ENCODE assay signal across 8 cellular contexts in the genomic region with DNA sequence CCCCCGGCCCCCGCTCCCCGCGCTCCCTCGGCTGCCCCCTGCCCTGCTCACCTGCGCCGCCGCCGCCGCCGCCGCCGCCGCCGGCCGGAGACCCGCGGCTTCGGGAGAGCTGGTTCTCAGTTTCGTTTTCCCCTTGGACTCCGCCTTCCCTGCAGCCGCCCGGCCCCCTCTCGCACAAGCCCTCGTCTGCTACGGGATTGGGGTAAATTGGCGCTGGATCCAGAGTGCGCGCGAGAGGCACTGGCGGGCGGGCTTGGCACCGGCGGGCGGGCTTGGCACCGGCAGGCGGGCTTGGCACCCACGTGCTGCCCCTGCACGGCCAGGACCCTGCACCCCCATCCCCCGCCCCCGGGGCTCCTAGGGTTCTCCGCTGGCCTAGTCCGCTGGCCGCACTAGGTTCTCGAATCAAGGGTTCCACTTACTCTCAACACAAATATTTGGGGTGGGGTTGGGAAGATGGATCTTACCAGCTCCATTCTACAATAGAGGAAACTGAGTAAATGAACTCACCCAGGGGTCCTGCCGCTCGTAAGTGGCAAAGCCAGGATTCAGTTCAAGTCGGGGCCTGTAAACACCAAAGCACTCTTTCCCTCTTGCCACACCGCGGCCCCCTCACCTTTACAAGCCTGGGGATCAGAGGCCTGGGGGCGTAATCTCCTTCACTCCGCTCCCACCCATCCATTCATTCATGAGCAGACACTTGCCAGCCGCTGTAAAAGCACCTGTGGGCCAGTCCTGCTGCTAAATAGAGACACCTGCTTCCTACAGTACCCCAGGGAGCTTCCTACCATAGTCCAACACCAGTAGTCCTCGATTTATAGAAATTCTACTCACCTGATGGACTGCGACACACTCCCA. TPM values are rescaled to one million over a fixed set of nuclear protein-coding genes. Genes with fewer than 3 reads are reported as not detected.
A peak's percentile ranks its signal among the peaks of the same experiment; 100 is the strongest.
DNase-seq lines count a peak whose midpoint lies in the region; ATAC-seq and TF ChIP-seq lines count a peak whose summit lies in the region.

Gene EIF2AK2 (minus strand): TSS at position 124 of the 858 bp plus-strand sequence. CDS start 9,174 bp downstream, outside the sequence.

- no peaks in the 10 kb centered on the region for H3K27me3 ChIP-seq in right atrium auricular region

- H3K4me1 ChIP-seq in right atrium auricular region (peaks cover 0 to 18% of the 10 kb centered on the region in 2 donors), urinary bladder (ENCODE audit: insufficient read depth) (no peaks in the 10 kb centered on the region)

- H3K9me3 ChIP-seq in right atrium auricular region: no peaks in the 10 kb centered on the region

- H3K27ac ChIP-seq in angular gyrus (ENCODE audit: low read depth, low read length): peak within 1 kb of the TSS; percentile 84
- peak within 1 kb of the TSS; percentile 83 to 86 for H3K27ac ChIP-seq in right atrium auricular region
- H3K27ac ChIP-seq in urinary bladder (ENCODE audit: low read depth): peak within 1 kb of the TSS; percentile 85

- TF ChIP-seq CTCF in right atrium auricular region (IDR thresholded peaks at IDR 0.05): no peak

- H3K36me3 ChIP-seq in right atrium auricular region (no peaks in the 10 kb centered on the region), urinary bladder (ENCODE audit: insufficient read depth) (no peaks in the 10 kb centered on the region)

- peak; percentile 43 for ATAC-seq in GM18499 (IDR thresholded peaks at IDR 0.05; ENCODE audit: insufficient read depth, unreplicated experiment)
- ATAC-seq in HG02885 (IDR thresholded peaks at IDR 0.05; ENCODE audit: poor library complexity, unreplicated experiment): peak; percentile 84

- WGBS in urinary bladder: 8% methylated on average over 55 of the region's 55 CpGs

- DNase-seq in NCI-H1694 treated with DMSO at 0.1 percent for 48 hours (lab: John Stamatoyannopoulos, UW) (peak; percentile 70), T-helper 2 cell (peak; percentile 61 to 90 (median 79)), right atrium auricular region (ENCODE audit: low spot score) (peak; percentile 86), pulmonary artery endothelial cell (ENCODE audit: low read depth, low spot score) (peak; percentile 57)

- peak within 1 kb of the TSS; percentile 87 for H3K4me3 ChIP-seq in right atrium auricular region
- peak within 1 kb of the TSS; percentile 74 for H3K4me3 ChIP-seq in urinary bladder (ENCODE audit: low read depth, low read length)

RNA-seq across cellular contexts. Expression of gene EIF2AK2, which starts in this region (rescaled TPM):
- 10 to 100 TPM; 12.5 to 13.4 TPM for total RNA-seq in right atrium auricular region
- total RNA-seq in pulmonary artery endothelial cell: 29.4 and 36.9 TPM in 2 replicates
- 82.3 TPM for total RNA-seq in urinary bladder
- 11.5 TPM for polyA plus RNA-seq in urinary bladder

Comparison
In these comparisons a context has a peak if more than half of its experiments do, and no peak if none do; other contexts are left out.
1. Peak in every context shown above with its lines: DNase-seq, ATAC-seq, H3K4me3 ChIP-seq and H3K27ac ChIP-seq.